In genomic region chr5:135399838-135400542, GRCh38 we compare ENCODE assay signal across 8 cellular contexts. TPM values are rescaled to one million over a fixed set of nuclear protein-coding genes. Genes with fewer than 3 reads are reported as not detected.
DNase-seq lines count a peak whose midpoint lies in the region; ATAC-seq, FAIRE-seq and TF ChIP-seq lines count a peak whose summit lies in the region.

No MANE protein-coding gene starts in this region.

- no peak for TF ChIP-seq POLR2A in H1 (IDR thresholded peaks at IDR 0.05; ENCODE audit: control extremely low read depth in 1 of 2, low read depth in 2 of 2, low read length in 2 of 2)

- peak in 1 of 2 experiments; percentile 66; a peak in 1 of 3 replicates for TF ChIP-seq EP300 in H1 (IDR thresholded peaks at IDR 0.05; ENCODE audit: borderline replicate concordance in 1 of 2, low read depth in 2 of 2, low read length in 2 of 2)

- H3K4ac ChIP-seq in H1 (replicated peaks; ENCODE audit: insufficient read length, low read depth, low read length): no peak overlapping the region

- TF ChIP-seq RAD21 in H1 (IDR thresholded peaks at IDR 0.05 in 1 of 2, conservative IDR thresholded peaks at IDR 0.05 in 1 of 2; ENCODE audit: low read depth in 2 of 2, low read length in 2 of 2): no peak

- no peak overlapping the region for H4K5ac ChIP-seq in H1 (ENCODE audit: insufficient read length, low read depth, low read length)

- no peak overlapping the region for H2BK5ac ChIP-seq in H1 (ENCODE audit: low read depth, low read length)

- peaks cover 14% of the 10 kb centered on the region for H3K23me2 ChIP-seq in H1 (ENCODE audit: low read depth, low read length)

- no peak overlapping the region for H3K18ac ChIP-seq in H1 (ENCODE audit: extremely low read depth, low read length)

- H3K36me3 ChIP-seq in DOHH2 (ENCODE audit: control insufficient read depth, low read length) (peaks cover 36% of the 10 kb centered on the region), NT2/D1 (ENCODE audit: insufficient read depth, insufficient read length, low read length) (peaks cover 4% of the 10 kb centered on the region), H1 (ENCODE audit: control insufficient read depth in 2 of 4, insufficient read depth in 4 of 4, low read length in 3 of 4) (no peaks in the 10 kb centered on the region), osteoblast (ENCODE audit: insufficient read depth, low read length) (no peaks in the 10 kb centered on the region)

- H3K9me2 ChIP-seq in DOHH2 (replicated peaks; ENCODE audit: control insufficient read depth, low read length): no peaks in the 10 kb centered on the region

- no peak overlapping the region for H4K91ac ChIP-seq in H1 (replicated peaks; ENCODE audit: insufficient read length, low read length)

- 0 out of 2 replicates have a peak overlapping the region, but pooled peaks have one; percentile 47 for H2AFZ ChIP-seq in H1 (ENCODE audit: low read length)
- H2AFZ ChIP-seq in osteoblast (ENCODE audit: low read length): peak overlapping the region; percentile 98

- H3K4me2 ChIP-seq in DOHH2 (ENCODE audit: low read length) (peak overlapping the region; percentile 86), H1 (ENCODE audit: insufficient read depth in 1 of 2, low read depth in 2 of 2, low read length in 2 of 2) (peak overlapping the region; percentile 69 to 95), osteoblast (ENCODE audit: insufficient read depth, low read length) (peak overlapping the region; percentile 88)

- H3K9ac ChIP-seq in NT2/D1 (ENCODE audit: insufficient read length, low read depth): peak overlapping the region; percentile 83
- H3K9ac ChIP-seq in H1 (replicated peaks in 1 of 4; ENCODE audit: extremely low read depth in 1 of 4, low read depth in 3 of 4, low read length in 3 of 4): no peak overlapping the region

- H3F3A ChIP-seq in DOHH2 (ENCODE audit: control insufficient read depth, insufficient read depth): no peaks in the 10 kb centered on the region

- DNase-seq in NT2/D1 (ENCODE audit: low read depth, low spot score): peak; percentile 68
- peak; percentile 74 to 75 for DNase-seq in H1 (ENCODE audit: low read depth in 1 of 2, low spot score in 2 of 2)
- no peak for DNase-seq in osteoblast (ENCODE audit: insufficient read length, low spot score, missing footprints)
- DNase-seq in GM19239 (ENCODE audit: insufficient read length, low spot score): no peak
- DNase-seq in hepatic stellate cell (ENCODE audit: low spot score): no peak

- H3K79me1 ChIP-seq in H1 (ENCODE audit: low read depth, low read length): no peaks in the 10 kb centered on the region

- no peak overlapping the region for H2AK5ac ChIP-seq in H1 (ENCODE audit: low read depth, low read length)

- H2BK20ac ChIP-seq in H1 (ENCODE audit: low read length): no peak overlapping the region

- H3K27ac ChIP-seq in DOHH2 (ENCODE audit: low read depth, low read length): no peak overlapping the region
- H3K27ac ChIP-seq in H1 (ENCODE audit: low read depth, low read length): no peak overlapping the region
- H3K27ac ChIP-seq in osteoblast (ENCODE audit: low read depth, low read length): peak overlapping the region; percentile 78

- no peak overlapping the region for H4K8ac ChIP-seq in H1 (ENCODE audit: extremely low read depth, insufficient read depth, low read length)

- H4K20me1 ChIP-seq in DOHH2 (ENCODE audit: control insufficient read depth, insufficient read depth, low read depth, low read length) (peaks cover 21% of the 10 kb centered on the region), H1 (replicated peaks in 1 of 2; ENCODE audit: control insufficient read depth in 1 of 2, insufficient read depth in 2 of 2, low read length in 2 of 2) (peaks cover 9 to 22% of the 10 kb centered on the region in 2 experiments), osteoblast (ENCODE audit: insufficient read depth, low read length) (peaks cover 32% of the 10 kb centered on the region)

- 2% methylated on average over 23 of the region's 23 CpGs; no CpG with 5 or more reads in 1 of the 2 experiments for WGBS in H1 (ENCODE audit: extremely low coverage in 1 of 2, insufficient coverage in 1 of 2, insufficient read length in 1 of 2, insufficient replicate concordance in 2 of 2, low coverage in 1 of 2, low lambda C conversion rate in 2 of 2, missing lambda C conversion rate in 1 of 2), 2 experiments

- H3K4me3 ChIP-seq in DOHH2 (ENCODE audit: low read length): peak overlapping the region; percentile 84
- peak overlapping the region; percentile 56 for H3K4me3 ChIP-seq in NT2/D1 (ENCODE audit: insufficient read length, low read depth)
- peak overlapping the region; percentile 40 to 82 (median 53); a peak in 7 of 8 replicates for H3K4me3 ChIP-seq in H1 (ENCODE audit: extremely low read depth in 1 of 4, insufficient read depth in 2 of 4, low read depth in 3 of 4, low read length in 4 of 4)
- peak overlapping the region; percentile 87 for H3K4me3 ChIP-seq in osteoblast (ENCODE audit: insufficient read depth, low read length)

- FAIRE-seq in H1 (lab: Jason Lieb, UNC) (no peak), GM19239 (lab: Jason Lieb, UNC) (no peak)

- TF ChIP-seq CTCF in DOHH2 (IDR thresholded peaks at IDR 0.05; ENCODE audit: low read depth, low read length, poor library complexity, severe bottlenecking) (no peak), H1 (IDR thresholded peaks at IDR 0.05; ENCODE audit: control extremely low read depth in 1 of 3, insufficient read depth in 1 of 3, low read depth in 1 of 3, low read length in 3 of 3) (no peak), osteoblast (IDR thresholded peaks at IDR 0.05; ENCODE audit: extremely low read depth, low read depth, low read length) (no peak)

- CTCF ChIA-PET in H1 (lab: Charles Lee; ENCODE audit: partially characterized antibody): interaction anchor here (4.2 kb wide), 1 partner anchor 26 kb away, joined by 32 read pairs; no protein-coding TSS in a partner anchor

- H3K27me3 ChIP-seq in DOHH2 (ENCODE audit: control insufficient read depth, low read length): peaks cover under 1% of the 10 kb centered on the region; the same call in 1 of the 2 replicates
- H3K27me3 ChIP-seq in NT2/D1 (ENCODE audit: insufficient read depth, insufficient read length): peaks cover 67% of the 10 kb centered on the region
- peaks cover 6 to 35% (median 30%) of the 10 kb centered on the region in 4 experiments for H3K27me3 ChIP-seq in H1 (replicated peaks in 1 of 4; ENCODE audit: control insufficient read depth in 3 of 4, extremely low read depth in 1 of 4, insufficient read depth in 3 of 4, low read length in 3 of 4)
- no peaks in the 10 kb centered on the region for H3K27me3 ChIP-seq in osteoblast (ENCODE audit: insufficient read depth, low read length)

- no peak overlapping the region for H3K23ac ChIP-seq in H1 (ENCODE audit: insufficient read length)

- H2BK15ac ChIP-seq in H1 (ENCODE audit: low read length): no peak overlapping the region

- H3K4me1 ChIP-seq in DOHH2 (ENCODE audit: control insufficient read depth, low read length): peaks cover 43% of the 10 kb centered on the region
- no peaks in the 10 kb centered on the region for H3K4me1 ChIP-seq in NT2/D1 (ENCODE audit: insufficient read depth, insufficient read length)
- H3K4me1 ChIP-seq in H1 (replicated peaks in 1 of 4; ENCODE audit: control insufficient read depth in 3 of 4, insufficient read depth in 4 of 4, low read length in 3 of 4): peaks cover 7 to 24% (median 12%) of the 10 kb centered on the region in 4 experiments
- H3K4me1 ChIP-seq in osteoblast (ENCODE audit: insufficient read depth, low read length): peaks cover 22% of the 10 kb centered on the region

- no peak overlapping the region for H3K14ac ChIP-seq in H1 (ENCODE audit: insufficient read length)

- H3K56ac ChIP-seq in H1 (replicated peaks; ENCODE audit: insufficient read length, low read depth, low read length): no peak overlapping the region

- POLR2A ChIA-PET in H1 (lab: Charles Lee; ENCODE audit: partially characterized antibody): interaction anchor here (1.3 kb wide), 1 partner anchor 26 kb away, joined by 3 read pairs; no protein-coding TSS in a partner anchor

- no peak for ATAC-seq in GM21619 (IDR thresholded peaks at IDR 0.05; ENCODE audit: unreplicated experiment)
- ATAC-seq in GM21367 (IDR thresholded peaks at IDR 0.05; ENCODE audit: unreplicated experiment): no peak

- H3K79me2 ChIP-seq in DOHH2 (ENCODE audit: control insufficient read depth, low read length) (peaks cover 51% of the 10 kb centered on the region), H1 (ENCODE audit: control insufficient read depth in 1 of 2, insufficient read depth in 2 of 2, low read length in 2 of 2) (peaks cover 0 to 27% of the 10 kb centered on the region in 2 experiments; a peak in 2 of 4 replicates), osteoblast (ENCODE audit: insufficient read depth, low read length) (peaks cover 43% of the 10 kb centered on the region)

- no peak overlapping the region for H2BK12ac ChIP-seq in H1 (ENCODE audit: low read depth, low read length)

- no peaks in the 10 kb centered on the region for H3K9me3 ChIP-seq in DOHH2 (ENCODE audit: control insufficient read depth, insufficient read depth, low read length)
- no peaks in the 10 kb centered on the region for H3K9me3 ChIP-seq in NT2/D1 (ENCODE audit: insufficient read depth, low read length)
- H3K9me3 ChIP-seq in H1 (ENCODE audit: insufficient read depth in 2 of 2, low read depth in 1 of 2, low read length in 1 of 2): no peaks in the 10 kb centered on the region; a peak in 1 of 4 replicates
- no peaks in the 10 kb centered on the region for H3K9me3 ChIP-seq in osteoblast (ENCODE audit: low read depth, low read length)

- H2BK120ac ChIP-seq in H1 (replicated peaks; ENCODE audit: low read depth, low read length): no peak overlapping the region

RNA-seq across cellular contexts. Expression of gene MACROH2A1, which starts 1.0 kb away (rescaled TPM):
- total RNA-seq in H1 (2021; fragmentation: NEBNext Ultra II Directional; extraction: Animal tissue kit (Norgen Biotek cat#: 25700)): 92.3 and 102 TPM in 2 replicates
- 55.1 and 60.0 TPM in 2 replicates for polyA plus RNA-seq in H1 (2011; rRNA removed)
- polyA plus RNA-seq in H1 (2011; cell fraction: cytosol; rRNA removed): 78.9 TPM
- polyA plus RNA-seq in H1 (2011; cell fraction: nucleus; rRNA removed): 95.4 TPM
- polyA plus RNA-seq in H1 (2012, experiment 1 of 2): 93.5 to 118 TPM (median 108 TPM) in 4 replicates
- polyA plus RNA-seq in H1 (2012, experiment 2 of 2): 69.7 TPM
- polyA plus RNA-seq in H1 (2013, experiment 1 of 2): 90.7 TPM
- polyA plus RNA-seq in H1 (2013, experiment 2 of 2): 89.3 TPM
- polyA minus RNA-seq in H1 (2011; rRNA and poly(A)+ RNA removed): 51.3 and 63.5 TPM in 2 replicates
- 26.9 TPM for polyA minus RNA-seq in H1 (2011; cell fraction: cytosol; rRNA and poly(A)+ RNA removed)
- polyA minus RNA-seq in H1 (2011; cell fraction: nucleus; rRNA and poly(A)+ RNA removed): 69.4 TPM
- 150 and 162 TPM in 2 replicates for total RNA-seq in osteoblast

RNA-seq across cellular contexts. Expression of gene DCANP1, which starts 47.2 kb away (rescaled TPM):
- not detected in 2 replicates for total RNA-seq in H1 (2021; fragmentation: NEBNext Ultra II Directional; extraction: Animal tissue kit (Norgen Biotek cat#: 25700))
- not detected in 2 replicates for polyA plus RNA-seq in H1 (2011; rRNA removed)
- not detected for polyA plus RNA-seq in H1 (2011; cell fraction: cytosol; rRNA removed)
- not detected for polyA plus RNA-seq in H1 (2011; cell fraction: nucleus; rRNA removed)
- polyA plus RNA-seq in H1 (2012, experiment 1 of 2): not detected in 4 replicates
- not detected for polyA plus RNA-seq in H1 (2012, experiment 2 of 2)
- polyA plus RNA-seq in H1 (2013, experiment 1 of 2): not detected
- not detected for polyA plus RNA-seq in H1 (2013, experiment 2 of 2)
- polyA minus RNA-seq in H1 (2011; rRNA and poly(A)+ RNA removed): not detected in 2 replicates
- polyA minus RNA-seq in H1 (2011; cell fraction: cytosol; rRNA and poly(A)+ RNA removed): not detected
- not detected for polyA minus RNA-seq in H1 (2011; cell fraction: nucleus; rRNA and poly(A)+ RNA removed)
- not detected in 2 replicates for total RNA-seq in osteoblast

RNA-seq across cellular contexts. Expression of gene TIFAB, which starts 52.2 kb away (rescaled TPM):
- not detected in 2 replicates for total RNA-seq in H1 (2021; fragmentation: NEBNext Ultra II Directional; extraction: Animal tissue kit (Norgen Biotek cat#: 25700))
- not detected in 2 replicates for polyA plus RNA-seq in H1 (2011; rRNA removed)
- not detected for polyA plus RNA-seq in H1 (2011; cell fraction: cytosol; rRNA removed)
- not detected for polyA plus RNA-seq in H1 (2011; cell fraction: nucleus; rRNA removed)
- not detected in 4 replicates for polyA plus RNA-seq in H1 (2012, experiment 1 of 2)
- not detected for polyA plus RNA-seq in H1 (2012, experiment 2 of 2)
- polyA plus RNA-seq in H1 (2013, experiment 1 of 2): not detected
- polyA plus RNA-seq in H1 (2013, experiment 2 of 2): not detected
- polyA minus RNA-seq in H1 (2011; rRNA and poly(A)+ RNA removed): not detected in 2 replicates
- not detected for polyA minus RNA-seq in H1 (2011; cell fraction: cytosol; rRNA and poly(A)+ RNA removed)
- not detected for polyA minus RNA-seq in H1 (2011; cell fraction: nucleus; rRNA and poly(A)+ RNA removed)
- total RNA-seq in osteoblast: not detected in 2 replicates

Comparison
In these comparisons a context has a peak if more than half of its experiments do, and no peak if none do; other contexts are left out.
1. DNase-seq: peak in NT2/D1 (single experiment) and H1 (2 of 2); none in osteoblast (single experiment), GM19239 (single experiment) and hepatic stellate cell (single experiment).
2. Peak in every context shown above with its lines, with median percentiles within 50 percentile points of each other: H3K4me2 ChIP-seq and H3K4me3 ChIP-seq.